ENCODE assay signal across 1 cellular context in the genomic region with DNA sequence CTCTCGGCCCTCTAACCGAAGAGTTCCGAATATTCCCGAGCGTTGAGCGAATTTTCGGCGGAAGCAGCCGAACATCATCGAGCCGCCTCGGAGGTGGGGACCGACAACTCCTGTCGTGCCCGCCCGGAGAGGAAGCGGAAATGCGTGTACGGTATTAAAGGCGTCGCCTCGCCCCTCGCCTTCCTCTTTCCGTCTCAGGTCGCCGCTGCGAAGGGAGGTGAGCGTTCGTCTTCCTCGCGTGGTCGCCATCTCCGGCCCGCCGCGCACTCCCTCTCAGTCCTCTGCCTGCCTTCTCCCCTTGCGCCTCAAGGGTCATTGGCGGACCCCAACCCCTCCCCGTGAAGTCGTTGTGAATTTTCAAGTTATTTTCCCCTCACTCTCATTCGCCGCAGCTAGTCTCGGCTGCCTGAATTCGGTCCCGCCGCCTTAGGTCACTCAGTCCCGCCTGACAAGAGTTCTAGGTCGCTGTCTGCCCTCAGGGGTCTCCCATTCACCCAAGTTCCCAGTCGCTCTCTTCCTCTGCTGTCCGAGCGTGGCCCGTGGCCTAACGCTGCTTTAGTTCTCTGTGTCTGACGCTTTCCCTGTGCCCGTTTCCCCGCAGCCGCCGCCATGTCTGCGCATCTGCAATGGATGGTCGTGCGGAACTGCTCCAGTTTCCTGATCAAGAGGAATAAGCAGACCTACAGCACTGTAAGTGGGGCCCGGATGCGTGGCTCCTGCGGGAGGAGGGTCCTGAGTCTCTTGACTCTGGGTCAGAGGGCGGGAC.
TF ChIP-seq lines count a peak whose summit lies in the region.

A gene (plus strand): TSS at position 184 of the 766 bp plus-strand sequence. CDS start 426 bp downstream, at position 610.

TF ChIP-seq in K562, 482 proteins besides CTCF, POLR2A, EP300 and RAD21 (continued from another document):
- peak; percentile 60; the same call in 1 of the 2 replicates for TF ChIP-seq RNF2 (IDR thresholded peaks at IDR 0.05)
- TF ChIP-seq, protein P1, sequence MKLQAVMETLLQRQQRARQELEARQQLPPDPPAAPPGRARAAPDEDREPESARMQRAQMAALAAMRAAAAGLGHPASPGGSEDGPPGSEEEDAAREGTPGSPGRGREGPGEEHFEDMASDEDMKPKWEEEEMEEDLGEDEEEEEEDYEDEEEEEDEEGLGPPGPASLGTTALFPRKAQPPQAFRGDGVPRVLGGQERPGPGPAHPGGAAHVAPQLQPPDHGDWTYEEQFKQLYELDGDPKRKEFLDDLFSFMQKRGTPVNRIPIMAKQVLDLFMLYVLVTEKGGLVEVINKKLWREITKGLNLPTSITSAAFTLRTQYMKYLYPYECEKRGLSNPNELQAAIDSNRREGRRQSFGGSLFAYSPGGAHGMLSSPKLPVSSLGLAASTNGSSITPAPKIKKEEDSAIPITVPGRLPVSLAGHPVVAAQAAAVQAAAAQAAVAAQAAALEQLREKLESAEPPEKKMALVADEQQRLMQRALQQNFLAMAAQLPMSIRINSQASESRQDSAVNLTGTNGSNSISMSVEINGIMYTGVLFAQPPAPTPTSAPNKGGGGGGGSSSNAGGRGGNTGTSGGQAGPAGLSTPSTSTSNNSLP (IDR thresholded peaks at IDR 0.05; ENCODE audit: borderline replicate concordance, low read depth, low read length), result no peak
- TF ChIP-seq POLR3G (IDR thresholded peaks at IDR 0.05; ENCODE audit: extremely low read depth, insufficient read length, insufficient replicate concordance), result no peak
- no peak for TF ChIP-seq MTA2 (IDR thresholded peaks at IDR 0.05; ENCODE audit: low read depth)
- TF ChIP-seq EP400 (IDR thresholded peaks at IDR 0.05), result peak; percentile 81
- TF ChIP-seq ZNF586 (CRISPR knock-in tag; conservative IDR thresholded peaks at IDR 0.05), result no peak
- TF ChIP-seq MTA3 (IDR thresholded peaks at IDR 0.05; ENCODE audit: borderline replicate concordance), result peak; percentile 97
- TF ChIP-seq MYC (IDR thresholded peaks at IDR 0.05; ENCODE audit: low read depth, low read length), result peak; percentile 84
- peak; percentile 59; the same call in 1 of the 2 replicates for TF ChIP-seq MYC (CRISPR knock-in tag; IDR thresholded peaks at IDR 0.05; ENCODE audit: borderline replicate concordance, low read depth)
- TF ChIP-seq NR4A1 (CRISPR knock-in tag; IDR thresholded peaks at IDR 0.05), result 0 out of 2 replicates have a peak, but pooled peaks have one; percentile 19
- TF ChIP-seq NR4A1 (tag; IDR thresholded peaks at IDR 0.05), result no peak
- TF ChIP-seq, protein P2, sequence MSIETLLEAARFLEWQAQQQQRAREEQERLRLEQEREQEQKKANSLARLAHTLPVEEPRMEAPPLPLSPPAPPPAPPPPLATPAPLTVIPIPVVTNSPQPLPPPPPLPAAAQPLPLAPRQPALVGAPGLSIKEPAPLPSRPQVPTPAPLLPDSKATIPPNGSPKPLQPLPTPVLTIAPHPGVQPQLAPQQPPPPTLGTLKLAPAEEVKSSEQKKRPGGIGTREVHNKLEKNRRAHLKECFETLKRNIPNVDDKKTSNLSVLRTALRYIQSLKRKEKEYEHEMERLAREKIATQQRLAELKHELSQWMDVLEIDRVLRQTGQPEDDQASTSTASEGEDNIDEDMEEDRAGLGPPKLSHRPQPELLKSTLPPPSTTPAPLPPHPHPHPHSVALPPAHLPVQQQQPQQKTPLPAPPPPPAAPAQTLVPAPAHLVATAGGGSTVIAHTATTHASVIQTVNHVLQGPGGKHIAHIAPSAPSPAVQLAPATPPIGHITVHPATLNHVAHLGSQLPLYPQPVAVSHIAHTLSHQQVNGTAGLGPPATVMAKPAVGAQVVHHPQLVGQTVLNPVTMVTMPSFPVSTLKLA (conservative IDR thresholded peaks at IDR 0.05), result peak; percentile 26 to 72; a peak in 3 of 4 replicates
- TF ChIP-seq TCF3 (CRISPR knock-in tag; IDR thresholded peaks at IDR 0.05), result no peak
- TF ChIP-seq KLF6 (CRISPR knock-in tag; IDR thresholded peaks at IDR 0.05; ENCODE audit: borderline replicate concordance), result no peak
- peak; percentile 82; the same call in 1 of the 2 replicates for TF ChIP-seq GATAD2A (IDR thresholded peaks at IDR 0.05)
- no peak for TF ChIP-seq ZNF695 (CRISPR knock-in tag; IDR thresholded peaks at IDR 0.05)
- TF ChIP-seq, protein P3, sequence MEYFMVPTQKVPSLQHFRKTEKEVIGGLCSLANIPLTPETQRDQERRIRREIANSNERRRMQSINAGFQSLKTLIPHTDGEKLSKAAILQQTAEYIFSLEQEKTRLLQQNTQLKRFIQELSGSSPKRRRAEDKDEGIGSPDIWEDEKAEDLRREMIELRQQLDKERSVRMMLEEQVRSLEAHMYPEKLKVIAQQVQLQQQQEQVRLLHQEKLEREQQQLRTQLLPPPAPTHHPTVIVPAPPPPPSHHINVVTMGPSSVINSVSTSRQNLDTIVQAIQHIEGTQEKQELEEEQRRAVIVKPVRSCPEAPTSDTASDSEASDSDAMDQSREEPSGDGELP (CRISPR knock-in tag; IDR thresholded peaks at IDR 0.05; ENCODE audit: borderline replicate concordance), result peak; percentile 49; the same call in 1 of the 2 replicates
- no peak for TF ChIP-seq ZNF79 (CRISPR knock-in tag; IDR thresholded peaks at IDR 0.05; ENCODE audit: low read depth)
- TF ChIP-seq SPI1 (IDR thresholded peaks at IDR 0.05; ENCODE audit: borderline replicate concordance, low read depth, low read length), result peak; percentile 96
- no peak for TF ChIP-seq ATF1 (CRISPR knock-in tag; IDR thresholded peaks at IDR 0.05)
- TF ChIP-seq ATF1 (tag; IDR thresholded peaks at IDR 0.05), result peak; percentile 93
- TF ChIP-seq, protein P4, sequence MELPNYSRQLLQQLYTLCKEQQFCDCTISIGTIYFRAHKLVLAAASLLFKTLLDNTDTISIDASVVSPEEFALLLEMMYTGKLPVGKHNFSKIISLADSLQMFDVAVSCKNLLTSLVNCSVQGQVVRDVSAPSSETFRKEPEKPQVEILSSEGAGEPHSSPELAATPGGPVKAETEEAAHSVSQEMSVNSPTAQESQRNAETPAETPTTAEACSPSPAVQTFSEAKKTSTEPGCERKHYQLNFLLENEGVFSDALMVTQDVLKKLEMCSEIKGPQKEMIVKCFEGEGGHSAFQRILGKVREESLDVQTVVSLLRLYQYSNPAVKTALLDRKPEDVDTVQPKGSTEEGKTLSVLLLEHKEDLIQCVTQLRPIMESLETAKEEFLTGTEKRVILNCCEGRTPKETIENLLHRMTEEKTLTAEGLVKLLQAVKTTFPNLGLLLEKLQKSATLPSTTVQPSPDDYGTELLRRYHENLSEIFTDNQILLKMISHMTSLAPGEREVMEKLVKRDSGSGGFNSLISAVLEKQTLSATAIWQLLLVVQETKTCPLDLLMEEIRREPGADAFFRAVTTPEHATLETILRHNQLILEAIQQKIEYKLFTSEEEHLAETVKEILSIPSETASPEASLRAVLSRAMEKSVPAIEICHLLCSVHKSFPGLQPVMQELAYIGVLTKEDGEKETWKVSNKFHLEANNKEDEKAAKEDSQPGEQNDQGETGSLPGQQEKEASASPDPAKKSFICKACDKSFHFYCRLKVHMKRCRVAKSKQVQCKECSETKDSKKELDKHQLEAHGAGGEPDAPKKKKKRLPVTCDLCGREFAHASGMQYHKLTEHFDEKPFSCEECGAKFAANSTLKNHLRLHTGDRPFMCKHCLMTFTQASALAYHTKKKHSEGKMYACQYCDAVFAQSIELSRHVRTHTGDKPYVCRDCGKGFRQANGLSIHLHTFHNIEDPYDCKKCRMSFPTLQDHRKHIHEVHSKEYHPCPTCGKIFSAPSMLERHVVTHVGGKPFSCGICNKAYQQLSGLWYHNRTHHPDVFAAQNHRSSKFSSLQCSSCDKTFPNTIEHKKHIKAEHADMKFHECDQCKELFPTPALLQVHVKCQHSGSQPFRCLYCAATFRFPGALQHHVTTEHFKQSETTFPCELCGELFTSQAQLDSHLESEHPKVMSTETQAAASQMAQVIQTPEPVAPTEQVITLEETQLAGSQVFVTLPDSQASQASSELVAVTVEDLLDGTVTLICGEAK (IDR thresholded peaks at IDR 0.05), result peak; percentile 95
- TF ChIP-seq, protein P4 (CRISPR knock-in tag; IDR thresholded peaks at IDR 0.05), result no peak
- TF ChIP-seq, protein P5, sequence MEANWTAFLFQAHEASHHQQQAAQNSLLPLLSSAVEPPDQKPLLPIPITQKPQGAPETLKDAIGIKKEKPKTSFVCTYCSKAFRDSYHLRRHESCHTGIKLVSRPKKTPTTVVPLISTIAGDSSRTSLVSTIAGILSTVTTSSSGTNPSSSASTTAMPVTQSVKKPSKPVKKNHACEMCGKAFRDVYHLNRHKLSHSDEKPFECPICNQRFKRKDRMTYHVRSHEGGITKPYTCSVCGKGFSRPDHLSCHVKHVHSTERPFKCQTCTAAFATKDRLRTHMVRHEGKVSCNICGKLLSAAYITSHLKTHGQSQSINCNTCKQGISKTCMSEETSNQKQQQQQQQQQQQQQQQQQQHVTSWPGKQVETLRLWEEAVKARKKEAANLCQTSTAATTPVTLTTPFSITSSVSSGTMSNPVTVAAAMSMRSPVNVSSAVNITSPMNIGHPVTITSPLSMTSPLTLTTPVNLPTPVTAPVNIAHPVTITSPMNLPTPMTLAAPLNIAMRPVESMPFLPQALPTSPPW (CRISPR knock-in tag; IDR thresholded peaks at IDR 0.05), result 0 out of 2 replicates have a peak, but pooled peaks have one; percentile 8
- TF ChIP-seq FIP1L1 (IDR thresholded peaks at IDR 0.05; ENCODE audit: low read depth, low read length, poor library complexity, severe bottlenecking), result no peak
- peak; percentile 68 for TF ChIP-seq RB1 (IDR thresholded peaks at IDR 0.05; ENCODE audit: low read depth)
- TF ChIP-seq KDM4B (IDR thresholded peaks at IDR 0.05; ENCODE audit: borderline replicate concordance in 2 of 2, low read depth in 1 of 2), result peak in 1 of 2 experiments; percentile 88; a peak in 2 of 4 replicates
- TF ChIP-seq MEIS2 (IDR thresholded peaks at IDR 0.05; ENCODE audit: partially characterized antibody), result peak; percentile 38
- no peak for TF ChIP-seq SREBF2 (CRISPR knock-in tag; IDR thresholded peaks at IDR 0.05)
TF ChIP-seq in K562: peak in this region for 132.
